9 cellular contexts compared by ENCODE assay signal in the genomic region with DNA sequence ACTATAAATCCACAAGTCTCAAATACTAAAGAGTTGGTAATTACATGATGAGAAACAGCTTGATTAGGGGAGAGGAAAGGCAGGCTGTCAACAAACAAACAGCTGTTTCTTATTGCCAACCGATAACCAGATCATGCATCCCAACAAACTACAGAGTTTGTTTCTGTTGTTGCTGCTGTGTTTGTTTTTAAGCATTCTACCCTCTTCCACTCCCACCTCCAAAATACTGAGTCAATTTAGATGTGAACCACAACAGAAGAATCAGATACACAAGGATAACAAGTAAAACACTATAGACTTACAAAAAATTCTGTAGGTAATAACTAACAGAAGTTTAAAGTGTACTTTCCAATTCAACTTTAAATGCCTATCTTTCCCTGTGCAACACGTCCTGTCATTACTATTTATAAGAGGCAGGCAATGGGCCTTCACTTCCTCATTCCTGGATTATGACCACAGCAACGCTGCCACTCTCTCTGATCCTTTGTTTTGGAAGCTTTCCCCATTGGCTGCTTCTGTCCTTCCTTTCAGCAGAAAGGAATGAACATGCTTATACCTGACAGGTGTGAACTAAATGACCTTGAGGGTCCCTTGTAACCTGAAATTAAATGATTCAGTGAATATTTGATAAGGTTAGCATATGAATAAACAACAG.
DNase-seq lines count a peak whose midpoint lies in the region; ATAC-seq, FAIRE-seq and TF ChIP-seq lines count a peak whose summit lies in the region.
"Had no signal": no experiment of that assay in that cellular context is flagged by ENCODE, and none has a peak within 500 bp of the region (broad histone marks: within the 10 kb centered on the region; RNA-seq: fewer than 3 reads in every experiment).

No MANE protein-coding gene starts in this region.

- no peaks in the 10 kb centered on the region for H3K27me3 ChIP-seq in cardiac muscle cell
- no peaks in the 10 kb centered on the region for H3K27me3 ChIP-seq in small intestine (ENCODE audit: control insufficient read depth in 2 of 2, insufficient read depth in 2 of 2, low read length in 2 of 2)

- H3K9me3 ChIP-seq in cardiac muscle cell (ENCODE audit: low read depth) (no peaks in the 10 kb centered on the region), small intestine (ENCODE audit: control insufficient read depth, low read depth) (no peaks in the 10 kb centered on the region)

- TF ChIP-seq CTCF in cardiac muscle cell (IDR thresholded peaks at IDR 0.05; ENCODE audit: low read depth, low read length) = no peak

- H3K36me3 ChIP-seq in cardiac muscle cell (no peaks in the 10 kb centered on the region), small intestine (ENCODE audit: control insufficient read depth in 2 of 2, insufficient read depth in 2 of 2, low read length in 2 of 2) (no peaks in the 10 kb centered on the region)

- H3K4me3 ChIP-seq in cardiac muscle cell (no peak overlapping the region), small intestine (ENCODE audit: low read depth in 1 of 2, low read length in 2 of 2) (no peak overlapping the region)

- H3K4me1 ChIP-seq in cardiac muscle cell (ENCODE audit: low read depth) (peaks cover 22% of the 10 kb centered on the region), small intestine (ENCODE audit: control insufficient read depth in 2 of 2, insufficient read depth in 1 of 2, low read depth in 1 of 2, low read length in 1 of 2) (peaks cover 0 to 7% of the 10 kb centered on the region in 2 donors)

- H3K27ac ChIP-seq in cardiac muscle cell (no peak overlapping the region), small intestine (ENCODE audit: low read depth in 1 of 2, low read length in 1 of 2) (no peak overlapping the region)

- DNase-seq in HT-29 (ENCODE audit: low spot score) (peak; percentile 67), SKM-1 (lab: John Stamatoyannopoulos, UW; ENCODE audit: unreplicated experiment) (peak; percentile 20), cardiac muscle cell (ENCODE audit: low read depth in 1 of 2, low spot score in 1 of 2) (peak; percentile 42 to 75), small intestine (peak; percentile 78), SHP77 (lab: John Stamatoyannopoulos, UW) (no peak)
- DNase-seq: activated CD4-positive, alpha-beta T cell treated with anti-CD3 and anti-CD28 coated beads, Interleukin-2, amount 50 U/mL, for 4 hours had no signal

- 18 to 45% (median 34%) methylated on average over 3 of the region's 3 CpGs for WGBS in small intestine, 3 donors

- no peak for FAIRE-seq in small intestine (lab: Jason Lieb, UNC)

- ATAC-seq in GM18520 (IDR thresholded peaks at IDR 0.05; ENCODE audit: unreplicated experiment) (no peak), GM21619 (IDR thresholded peaks at IDR 0.05; ENCODE audit: unreplicated experiment) (no peak), HG02763 (IDR thresholded peaks at IDR 0.05; ENCODE audit: unreplicated experiment) (no peak)

Comparison
In these comparisons a context has a peak if more than half of its experiments do, and no peak if none do; other contexts are left out.
1. DNase-seq: peak in HT-29 (single experiment), SKM-1 (single experiment), cardiac muscle cell (2 of 2) and small intestine (single experiment); none in SHP77 (0 of 2).